Comparison of ENCODE assay signal across 8 cellular contexts in the genomic region with DNA sequence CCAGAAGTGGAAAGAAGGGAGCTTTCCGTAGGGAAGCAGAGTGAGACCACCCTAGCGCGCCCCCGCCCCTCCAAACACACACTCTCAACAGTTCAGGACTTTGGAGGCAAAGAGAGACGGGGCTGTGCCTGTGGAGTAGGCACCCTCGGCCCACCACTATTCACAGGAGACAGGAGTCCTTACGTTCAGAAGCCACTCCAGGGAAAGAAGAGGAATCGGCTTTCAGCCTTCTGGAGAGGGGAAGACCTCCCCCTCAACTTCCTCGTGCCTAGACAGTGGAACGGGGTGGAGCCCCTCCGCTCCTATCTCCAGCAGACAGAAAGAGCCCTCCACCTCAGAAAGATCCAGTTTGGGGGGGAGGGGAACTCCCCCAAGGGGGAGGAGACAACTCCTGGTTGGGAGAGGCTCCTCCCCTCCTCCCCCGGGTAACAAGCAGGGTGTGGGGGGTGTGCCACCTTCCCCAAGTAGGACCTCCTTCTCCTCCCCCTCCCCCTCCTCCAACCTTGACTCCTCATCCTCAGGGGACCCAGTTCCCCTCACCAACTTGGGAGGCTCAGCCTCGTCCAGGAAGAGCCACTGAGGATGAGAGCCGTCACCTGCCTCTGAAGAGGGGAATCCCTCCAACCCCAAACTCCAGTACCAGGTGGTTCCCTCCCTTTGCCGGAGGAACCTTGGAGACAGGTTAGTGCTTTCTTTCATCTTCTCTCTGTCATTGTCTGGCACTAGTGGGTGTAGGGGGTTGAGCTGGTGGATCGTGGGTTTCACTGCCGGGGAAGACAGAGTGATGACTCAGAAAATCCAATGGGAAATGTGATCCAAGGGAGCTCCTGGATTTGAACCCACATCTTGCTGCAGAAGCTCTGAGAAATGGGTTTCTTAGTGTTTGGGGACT. TPM values are rescaled to one million over a fixed set of nuclear protein-coding genes. Genes with fewer than 3 reads are reported as not detected.
A peak's percentile ranks its signal among the peaks of the same experiment; 100 is the strongest.
DNase-seq lines count a peak whose midpoint lies in the region; ATAC-seq and TF ChIP-seq lines count a peak whose summit lies in the region.

No MANE protein-coding gene starts in this region.

- peak; percentile 28 to 53 for DNase-seq in Caco-2
- DNase-seq in NCI-H146 (lab: John Stamatoyannopoulos, UW): peak; percentile 63
- peak; percentile 76 for DNase-seq in activated CD8-positive, alpha-beta memory T cell treated with anti-CD3 and anti-CD28 coated beads for 24 hours
- DNase-seq in erythroblast (lab: John Stamatoyannopoulos, UW): peak; percentile 89
- DNase-seq in mucosa of descending colon: peak in 2 of 3 donors; percentile 60 to 63
- DNase-seq in suprapubic skin (ENCODE audit: low spot score in 2 of 2): peak in 1 of 2 donors; percentile 78
- no peak for DNase-seq in DMS153 treated with DMSO at 0.1 percent for 48 hours (lab: John Stamatoyannopoulos, UW; ENCODE audit: unreplicated experiment)

- H3K36me3 ChIP-seq in Caco-2 (ENCODE audit: control insufficient read depth, insufficient read depth, low read length) (no peaks in the 10 kb centered on the region), mucosa of descending colon (ENCODE audit: low read depth) (no peaks in the 10 kb centered on the region), suprapubic skin (no peaks in the 10 kb centered on the region)

- H3K4me3 ChIP-seq in Caco-2 (ENCODE audit: low read depth, low read length): peak overlapping the region; percentile 93
- peak overlapping the region; percentile 56 for H3K4me3 ChIP-seq in mucosa of descending colon
- peak overlapping the region; percentile 94 for H3K4me3 ChIP-seq in suprapubic skin

- peak overlapping the region; percentile 89 for H3K4me3 Mint-ChIP-seq in Caco-2 (ENCODE audit: unreplicated experiment)

- H3K4me1 ChIP-seq in Caco-2 (peaks cover 27% of the 10 kb centered on the region), mucosa of descending colon (ENCODE audit: low read depth) (peaks cover 31% of the 10 kb centered on the region), suprapubic skin (peaks cover 66% of the 10 kb centered on the region)

- H3K27me3 ChIP-seq in Caco-2 (replicated peaks; ENCODE audit: control insufficient read depth, insufficient read depth, low read length) (no peaks in the 10 kb centered on the region), suprapubic skin (no peaks in the 10 kb centered on the region)

- CTCF ChIA-PET in Caco-2 (lab: Charles Lee): interaction anchor here (0.6 to 1.3 kb wide), 4 partner anchors 12 to 127 kb away, joined by 3 to 8 read pairs (median 4); no protein-coding TSS in a partner anchor

- POLR2A ChIA-PET in Caco-2 (lab: Charles Lee): interaction anchor here (1.4 kb wide), 1 partner anchor 73 kb away, joined by 5 read pairs; no protein-coding TSS in a partner anchor

- peak overlapping the region; percentile 69 for H3K27ac Mint-ChIP-seq in Caco-2 (ENCODE audit: unreplicated experiment)

- no peak for TF ChIP-seq EP300 in suprapubic skin (IDR thresholded peaks at IDR 0.05)

- 8% methylated on average over 10 of the region's 17 CpGs for WGBS in suprapubic skin

- H3K4me1 Mint-ChIP-seq in Caco-2 (ENCODE audit: low read depth, unreplicated experiment): peaks cover 39% of the 10 kb centered on the region

- peak overlapping the region; percentile 96 for H3K27ac ChIP-seq in suprapubic skin

- peak; percentile 28 for ATAC-seq in GM21619 (IDR thresholded peaks at IDR 0.05; ENCODE audit: unreplicated experiment)
- ATAC-seq in mucosa of descending colon: peak; percentile 33

- H3K27me3 Mint-ChIP-seq in Caco-2 (ENCODE audit: insufficient read depth, unreplicated experiment): no peaks in the 10 kb centered on the region

- intact Hi-C loops in Caco-2 (cut with micrococcal nuclease; ENCODE audit: unreplicated experiment): no loop called here
- intact Hi-C loops in mucosa of descending colon (cut with DNase I, micrococcal nuclease): no loop called here

- H3K9me3 Mint-ChIP-seq in Caco-2 (ENCODE audit: unreplicated experiment): no peaks in the 10 kb centered on the region

- TF ChIP-seq CTCF in Caco-2 (IDR thresholded peaks at IDR 0.05; ENCODE audit: insufficient read depth in 1 of 2, low read depth in 1 of 2, low read length in 1 of 2, severe bottlenecking in 1 of 2, unreplicated experiment in 1 of 2): no peak
- TF ChIP-seq CTCF in mucosa of descending colon (IDR thresholded peaks at IDR 0.05): no peak
- TF ChIP-seq CTCF in suprapubic skin (IDR thresholded peaks at IDR 0.05): no peak

- H3K9me3 ChIP-seq in Caco-2 (no peaks in the 10 kb centered on the region), mucosa of descending colon (no peaks in the 10 kb centered on the region), suprapubic skin (no peaks in the 10 kb centered on the region)

- TF ChIP-seq POLR2A in erythroblast (IDR thresholded peaks at IDR 0.05; ENCODE audit: low read length): peak; percentile 89
- no peak for TF ChIP-seq POLR2A in suprapubic skin (IDR thresholded peaks at IDR 0.05)

- BruUV-seq in Caco-2 (replicated peaks; lab: Mats Ljungman, UMichigan): no TSS peak

- H3K36me3 Mint-ChIP-seq in Caco-2 (ENCODE audit: insufficient read depth, unreplicated experiment): peaks cover 5% of the 10 kb centered on the region

RNA-seq across cellular contexts. Expression of a gene that starts 0.9 kb away (rescaled TPM):
- 18.7 and 19.4 TPM in 2 replicates for total RNA-seq in Caco-2 (2022)
- total RNA-seq in mucosa of descending colon: 10 to 100 TPM; 10.8 to 24.0 (median 12.3) TPM
- total RNA-seq in suprapubic skin: 10 to 100 TPM; 18.3 to 28.1 (median 25.0) TPM

RNA-seq across cellular contexts. Expression of a gene that starts 32.8 kb away (rescaled TPM):
- total RNA-seq in Caco-2 (2022) (not detected in 2 replicates), mucosa of descending colon (10 to 100 TPM in 2 of 3 donors, 1 to 10 TPM in 1; 2.8 to 15.5 (median 12.5) TPM), suprapubic skin (1 to 10 TPM in 3 of 4 donors, under 1 TPM in 1; 0.79 to 2.0 (median 1.3) TPM)

RNA-seq across cellular contexts. Expression of a gene that starts 48.7 kb away (rescaled TPM):
- 49.1 and 50.1 TPM in 2 replicates for total RNA-seq in Caco-2 (2022)
- 10 to 100 TPM; 37.1 to 41.6 (median 39.5) TPM for total RNA-seq in mucosa of descending colon
- total RNA-seq in suprapubic skin: 10 to 100 TPM; 25.4 to 48.6 (median 31.6) TPM
